Comparison of ENCODE assay signal across 13 cellular contexts in genomic region chr16:66900721-66901441, GRCh38. TPM values are rescaled to one million over a fixed set of nuclear protein-coding genes. Genes with fewer than 3 reads are reported as not detected.
DNase-seq lines count a peak whose midpoint lies in the region; ATAC-seq and TF ChIP-seq lines count a peak whose summit lies in the region.
"Had no signal": no experiment of that assay in that cellular context is flagged by ENCODE, and none has a peak within 500 bp of the region (broad histone marks: within the 10 kb centered on the region; RNA-seq: fewer than 3 reads in every experiment).

No MANE protein-coding gene starts in this region.

- TF ChIP-seq EP300 in esophagus muscularis mucosa (IDR thresholded peaks at IDR 0.05) = no peak

- no peak overlapping the region for H3K27ac Mint-ChIP-seq in stimulated activated naive CD8-positive, alpha-beta T cell treated with anti-CD3 and anti-CD28 coated beads, Interleukin-15, amount 100 ng/mL, for 72 hours
- H3K27ac Mint-ChIP-seq: activated naive CD8-positive, alpha-beta T cell; stimulated activated naive CD8-positive, alpha-beta T cell treated with anti-CD3 and anti-CD28 coated beads, Interleukin-15, Interleukin-2, amounts not matched to agents 100 ng/mL and 50 ng/mL, for 24 hours had no signal

- no peaks in the 10 kb centered on the region for H3K36me3 ChIP-seq in esophagus muscularis mucosa
- H3K36me3 ChIP-seq in mucosa of rectum (ENCODE audit: control insufficient read depth in 2 of 2, insufficient read depth in 2 of 2, low read length in 2 of 2) = no peaks in the 10 kb centered on the region
- H3K36me3 ChIP-seq in thyroid gland = no peaks in the 10 kb centered on the region

- H3K4me3 ChIP-seq in esophagus muscularis mucosa (no peak overlapping the region), mucosa of rectum (ENCODE audit: low read length in 2 of 2) (no peak overlapping the region), thyroid gland (replicated peaks in 1 of 3) (no peak overlapping the region)
- H3K4me3 ChIP-seq: SK-N-MC had no signal

- H3K27me3 ChIP-seq in esophagus muscularis mucosa (no peaks in the 10 kb centered on the region), mucosa of rectum (ENCODE audit: control insufficient read depth in 2 of 2, insufficient read depth in 2 of 2, low read length in 2 of 2) (no peaks in the 10 kb centered on the region), thyroid gland (no peaks in the 10 kb centered on the region)

- peaks cover 10% of the 10 kb centered on the region for H3K4me1 Mint-ChIP-seq in stimulated activated naive CD8-positive, alpha-beta T cell treated with anti-CD3 and anti-CD28 coated beads, Interleukin-15, amount 100 ng/mL, for 72 hours

- H3K27ac ChIP-seq in esophagus muscularis mucosa (replicated peaks in 1 of 4) (peak overlapping the region; percentile 86 to 91 (median 90)), mucosa of rectum (ENCODE audit: low read depth in 2 of 2, low read length in 2 of 2) (peak overlapping the region; percentile 69 to 75), thyroid gland (peak overlapping the region; percentile 89 to 98 (median 96))
- H3K27ac ChIP-seq: SK-N-MC had no signal

- H3K9me3 ChIP-seq in esophagus muscularis mucosa (no peaks in the 10 kb centered on the region), mucosa of rectum (ENCODE audit: control insufficient read depth in 2 of 2, low read length in 2 of 2) (no peaks in the 10 kb centered on the region), thyroid gland (no peaks in the 10 kb centered on the region)

- no peak for ATAC-seq in GM18867 (IDR thresholded peaks at IDR 0.05; ENCODE audit: unreplicated experiment)
- no peak for ATAC-seq in stimulated activated naive CD8-positive, alpha-beta T cell treated with anti-CD3 and anti-CD28 coated beads, Interleukin-15, amount 100 ng/mL, for 72 hours
- ATAC-seq in GM19397 (IDR thresholded peaks at IDR 0.05; ENCODE audit: unreplicated experiment) = no peak

- TF ChIP-seq CTCF in esophagus muscularis mucosa (IDR thresholded peaks at IDR 0.05) (no peak), thyroid gland (IDR thresholded peaks at IDR 0.05) (no peak)

- H3K4me3 Mint-ChIP-seq in stimulated activated naive CD8-positive, alpha-beta T cell treated with anti-CD3 and anti-CD28 coated beads, Interleukin-15, amount 100 ng/mL, for 72 hours = no peak overlapping the region
- H3K4me3 Mint-ChIP-seq: activated naive CD8-positive, alpha-beta T cell; stimulated activated naive CD8-positive, alpha-beta T cell treated with anti-CD3 and anti-CD28 coated beads, Interleukin-15, Interleukin-2, amounts not matched to agents 100 ng/mL and 50 ng/mL, for 24 hours had no signal

- peak overlapping the region; percentile 24 to 78 for H3K9ac ChIP-seq in mucosa of rectum (ENCODE audit: low read depth in 1 of 2, low read length in 2 of 2)

- H3K4me1 ChIP-seq in esophagus muscularis mucosa = peaks cover 46 to 88% (median 86%) of the 10 kb centered on the region in 4 donors
- peaks cover 40 to 45% of the 10 kb centered on the region in 2 donors for H3K4me1 ChIP-seq in mucosa of rectum (ENCODE audit: control insufficient read depth in 2 of 2, insufficient read depth in 2 of 2, low read length in 2 of 2)
- H3K4me1 ChIP-seq in thyroid gland = peaks cover 75 to 99% of the 10 kb centered on the region in 2 donors

- no peak for TF ChIP-seq POLR2A in esophagus muscularis mucosa (IDR thresholded peaks at IDR 0.05; ENCODE audit: low read depth)
- peak in 1 of 2 donors; percentile 52 for TF ChIP-seq POLR2A in thyroid gland (IDR thresholded peaks at IDR 0.05)

- no peaks in the 10 kb centered on the region for H3K9me3 Mint-ChIP-seq in stimulated activated naive CD8-positive, alpha-beta T cell treated with anti-CD3 and anti-CD28 coated beads, Interleukin-15, amount 100 ng/mL, for 72 hours
- H3K9me3 Mint-ChIP-seq: stimulated activated naive CD8-positive, alpha-beta T cell treated with anti-CD3 and anti-CD28 coated beads, Interleukin-15, Interleukin-2, amounts not matched to agents 100 ng/mL and 50 ng/mL, for 24 hours had no signal

- no peaks in the 10 kb centered on the region for H3K27me3 Mint-ChIP-seq in stimulated activated naive CD8-positive, alpha-beta T cell treated with anti-CD3 and anti-CD28 coated beads, Interleukin-15, amount 100 ng/mL, for 72 hours
- H3K27me3 Mint-ChIP-seq: activated naive CD8-positive, alpha-beta T cell; stimulated activated naive CD8-positive, alpha-beta T cell treated with anti-CD3 and anti-CD28 coated beads, Interleukin-15, Interleukin-2, amounts not matched to agents 100 ng/mL and 50 ng/mL, for 24 hours had no signal

- intact Hi-C loops in esophagus muscularis mucosa (cut with DNase I) = no loop called here
- intact Hi-C loops in thyroid gland (cut with DNase I) = no loop called here

- DNase-seq in NCI-H82 treated with DMSO at 0.1 percent for 48 hours (lab: John Stamatoyannopoulos, UW; ENCODE audit: unreplicated experiment) (peak; percentile 60), esophagus muscularis mucosa (ENCODE audit: extremely low spot score) (no peak), thyroid gland (peak; percentile 79 to 84), activated gamma-delta T cell treated with Interleukin-2 at 50 U/mL for 16 hours (no peak)
- DNase-seq in stimulated activated naive CD8-positive, alpha-beta T cell treated with anti-CD3 and anti-CD28 coated beads, Interleukin-15, amount 100 ng/mL, for 72 hours = no peak
- DNase-seq: activated CD4-positive, alpha-beta T cell treated with anti-CD3 and anti-CD28 coated beads for 4 hours; NCI-H446 treated with DMSO at 0.1 percent for 48 hours had no signal

- WGBS in esophagus muscularis mucosa = 41% methylated on average over 7 of the region's 7 CpGs
- WGBS in thyroid gland, 2 donors = 38 to 44% methylated on average over 4 to 7 of the region's 7 CpGs

RNA-seq across cellular contexts. Expression of gene CDH16, which starts 17.8 kb away (rescaled TPM):
- total RNA-seq in esophagus muscularis mucosa = under 1 TPM in 1 of 4 donors, not detected in 3; 0.52 TPM
- total RNA-seq in thyroid gland = 100 to 1,000 TPM in 3 of 4 donors, 10 to 100 TPM in 1; 43.1 to 166 (median 134) TPM

RNA-seq across cellular contexts. Expression of gene PDP2, which starts 20.6 kb away (rescaled TPM):
- 1 to 10 TPM; 5.5 to 9.3 (median 7.6) TPM for total RNA-seq in esophagus muscularis mucosa
- total RNA-seq in thyroid gland = 10 to 100 TPM; 10.7 to 34.5 (median 26.9) TPM

RNA-seq across cellular contexts. Expression of gene RRAD, which starts 24.5 kb away (rescaled TPM):
- total RNA-seq in esophagus muscularis mucosa = 10 to 100 TPM; 36.4 to 64.9 (median 55.4) TPM
- 10 to 100 TPM in 3 of 4 donors, 1 to 10 TPM in 1; 6.1 to 15.6 (median 10.9) TPM for total RNA-seq in thyroid gland

RNA-seq across cellular contexts. Expression of gene CIAO2B, which starts 33.3 kb away (rescaled TPM):
- 100 to 1,000 TPM in 1 of 4 donors, 10 to 100 TPM in 3; 83.1 to 101 (median 95.5) TPM for total RNA-seq in esophagus muscularis mucosa
- total RNA-seq in thyroid gland = 100 to 1,000 TPM in 1 of 4 donors, 10 to 100 TPM in 3; 29.4 to 113 (median 48.3) TPM

RNA-seq across cellular contexts. Expression of gene CES2, which starts 34.4 kb away (rescaled TPM):
- total RNA-seq in esophagus muscularis mucosa (10 to 100 TPM; 22.0 to 29.7 (median 26.8) TPM), thyroid gland (10 to 100 TPM; 49.7 to 69.4 (median 53.6) TPM)

Comparison
In these comparisons a context has a peak if more than half of its experiments do, and no peak if none do; other contexts are left out.
1. DNase-seq: peak in NCI-H82 treated with DMSO at 0.1 percent for 48 hours (single experiment) and thyroid gland (2 of 2); none in esophagus muscularis mucosa (single experiment), activated gamma-delta T cell treated with Interleukin-2 at 50 U/mL for 16 hours (single experiment) and stimulated activated naive CD8-positive, alpha-beta T cell treated with anti-CD3 and anti-CD28 coated beads, Interleukin-15, amount 100 ng/mL, for 72 hours (0 of 2).
2. RNA of gene CDH16, which starts 17.8 kb away (total RNA-seq): 43.1 to 166 TPM in thyroid gland; 0.52 TPM in esophagus muscularis mucosa; every median in the first group is over 10 times any median in the second.
3. Peak in every context shown above with its lines, with median percentiles within 50 percentile points of each other: H3K27ac ChIP-seq.